In genomic region chr7:30914611-30915601, GRCh38 we compare ENCODE assay signal across 1 cellular context.
TF ChIP-seq lines count a peak whose summit lies in the region.

No MANE protein-coding gene starts in this region.

TF ChIP-seq in GM23338, 12 proteins besides CTCF, POLR2A, EP300 and RAD21 (continued from another document):
- TF ChIP-seq ZNF462 (CRISPR knock-in tag; IDR thresholded peaks at IDR 0.05), result no peak
- no peak for TF ChIP-seq ZNF331 (CRISPR knock-in tag; IDR thresholded peaks at IDR 0.05; ENCODE audit: low read depth)
